8 cellular contexts compared by ENCODE assay signal in genomic region chr1:24070821-24071393, GRCh38. TPM values are rescaled to one million over a fixed set of nuclear protein-coding genes. Genes with fewer than 3 reads are reported as not detected.
DNase-seq lines count a peak whose midpoint lies in the region; ATAC-seq and TF ChIP-seq lines count a peak whose summit lies in the region.

No MANE protein-coding gene starts in this region.

- H3K36me3 ChIP-seq in MM.1S (replicated peaks; ENCODE audit: insufficient read depth, low read length) (no peaks in the 10 kb centered on the region), thyroid gland (no peaks in the 10 kb centered on the region)

- H3K27ac Mint-ChIP-seq in osteocyte (ENCODE audit: unreplicated experiment): no peak overlapping the region

- H3K4me1 Mint-ChIP-seq in osteocyte (ENCODE audit: unreplicated experiment): peaks cover 2% of the 10 kb centered on the region

- H3K4me1 ChIP-seq in MM.1S (ENCODE audit: low read length) (no peaks in the 10 kb centered on the region), thyroid gland (peaks cover 0 to 5% of the 10 kb centered on the region in 2 donors)

- H3K9me2 ChIP-seq in MM.1S (replicated peaks; ENCODE audit: insufficient read depth, low read length): no peaks in the 10 kb centered on the region

- 14 to 16% methylated on average over 11 to 15 of the region's 15 CpGs for WGBS in thyroid gland, 2 donors

- H3K4me2 ChIP-seq in MM.1S (ENCODE audit: low read depth, low read length): peak overlapping the region; percentile 20; the same call in 1 of the 2 replicates

- no peaks in the 10 kb centered on the region for H3F3A ChIP-seq in MM.1S (ENCODE audit: insufficient read depth, low read length)

- H3K9ac ChIP-seq in MM.1S (ENCODE audit: low read length): no peak overlapping the region

- H3K27me3 ChIP-seq in MM.1S (replicated peaks; ENCODE audit: insufficient read depth, low read length) (no peaks in the 10 kb centered on the region), thyroid gland (no peaks in the 10 kb centered on the region)

- H3K4me3 Mint-ChIP-seq in osteocyte (ENCODE audit: unreplicated experiment): no peak overlapping the region

- H3K27ac ChIP-seq in MM.1S (ENCODE audit: low read length): no peak overlapping the region
- H3K27ac ChIP-seq in thyroid gland: no peak overlapping the region

- intact Hi-C loops in thyroid gland (cut with DNase I): no loop called here

- peak; percentile 91 for DNase-seq in ELF-1 (ENCODE audit: low read depth, low spot score)
- DNase-seq in MM.1S: peak; percentile 79
- peak; percentile 37 for DNase-seq in SHP77 treated with DMSO at 0.1 percent for 48 hours (lab: John Stamatoyannopoulos, UW)
- peak; percentile 46 for DNase-seq in activated T-helper 9 cell treated with anti-CD3 and anti-CD28 coated beads, Interleukin-2, amount 50 U/mL, for 16 hours (ENCODE audit: low read depth)
- DNase-seq in globus pallidus (ENCODE audit: low spot score): peak; percentile 36
- peak; percentile 90 for DNase-seq in osteocyte (ENCODE audit: extremely low spot score, unreplicated experiment)
- peak; percentile 82 to 87 for DNase-seq in thyroid gland

- H3K79me2 ChIP-seq in MM.1S (ENCODE audit: low read length): no peaks in the 10 kb centered on the region

- H3K9me3 Mint-ChIP-seq in osteocyte (ENCODE audit: unreplicated experiment): no peaks in the 10 kb centered on the region

- H3K9me3 ChIP-seq in MM.1S (replicated peaks; ENCODE audit: insufficient read depth, low read length) (no peaks in the 10 kb centered on the region), thyroid gland (no peaks in the 10 kb centered on the region)

- peak; percentile 93 for TF ChIP-seq CTCF in MM.1S (IDR thresholded peaks at IDR 0.05; ENCODE audit: low read length)
- peak; percentile 86 for TF ChIP-seq CTCF in osteocyte (IDR thresholded peaks at IDR 0.05)
- TF ChIP-seq CTCF in thyroid gland (IDR thresholded peaks at IDR 0.05): peak; percentile 79 to 97 (median 94)

- H3K27me3 Mint-ChIP-seq in osteocyte (ENCODE audit: unreplicated experiment): peaks cover 12% of the 10 kb centered on the region

- no peaks in the 10 kb centered on the region for H3K36me3 Mint-ChIP-seq in osteocyte (ENCODE audit: unreplicated experiment)

- no peak for ATAC-seq in GM21381 (IDR thresholded peaks at IDR 0.05; ENCODE audit: unreplicated experiment)

- no peak for TF ChIP-seq POLR2A in thyroid gland (IDR thresholded peaks at IDR 0.05)

- H3K4me3 ChIP-seq in MM.1S (ENCODE audit: low read length) (no peak overlapping the region), thyroid gland (replicated peaks in 1 of 3) (no peak overlapping the region)

- no peaks in the 10 kb centered on the region for H4K20me1 ChIP-seq in MM.1S (ENCODE audit: insufficient read depth, low read length)

- H2AFZ ChIP-seq in MM.1S (ENCODE audit: low read length): peak overlapping the region; percentile 35

RNA-seq across cellular contexts. Expression of gene MYOM3, which starts 41.0 kb away (rescaled TPM):
- total RNA-seq in osteocyte: not detected in 2 replicates
- total RNA-seq in thyroid gland: under 1 TPM in 2 of 4 donors, not detected in 2; 0.11 to 0.54 TPM

Comparison
In these comparisons a context has a peak if more than half of its experiments do, and no peak if none do; other contexts are left out.
1. DNase-seq: peak in every context shown above with its lines; median percentile 91 in ELF-1; 90 in osteocyte; 84 in thyroid gland; 79 in MM.1S; 46 in activated T-helper 9 cell treated with anti-CD3 and anti-CD28 coated beads, Interleukin-2, amount 50 U/mL, for 16 hours; 37 in SHP77 treated with DMSO at 0.1 percent for 48 hours; 36 in globus pallidus.